ENCODE assay signal across 11 cellular contexts in genomic region chr5:52560366-52560765, GRCh38.
DNase-seq lines count a peak whose midpoint lies in the region; ATAC-seq and TF ChIP-seq lines count a peak whose summit lies in the region.
"Had no signal": no experiment of that assay in that cellular context is flagged by ENCODE, and none has a peak within 500 bp of the region (broad histone marks: within the 10 kb centered on the region; RNA-seq: fewer than 3 reads in every experiment).

No MANE protein-coding gene starts in this region.

- H3K27me3 Mint-ChIP-seq in activated T-cell treated with anti-CD3 and anti-CD28 coated beads, Interleukin-2, amount 50 U/mL, for 24 hours, result peaks cover 9% of the 10 kb centered on the region

- no peak overlapping the region for H3K27ac Mint-ChIP-seq in activated T-cell treated with anti-CD3 and anti-CD28 coated beads, Interleukin-2, amount 50 U/mL, for 24 hours
- H3K27ac Mint-ChIP-seq: stimulated activated naive CD8-positive, alpha-beta T cell treated with anti-CD3 and anti-CD28 coated beads, Interleukin-15, amount 100 ng/mL, for 72 hours had no signal

- no peak for ATAC-seq in GM21526 (IDR thresholded peaks at IDR 0.05; ENCODE audit: low FRiP score, unreplicated experiment)
- ATAC-seq in HG02763 (IDR thresholded peaks at IDR 0.05; ENCODE audit: unreplicated experiment), result no peak
- ATAC-seq: stimulated activated naive CD8-positive, alpha-beta T cell treated with anti-CD3 and anti-CD28 coated beads, Interleukin-15, amount 100 ng/mL, for 72 hours had no signal

- no peaks in the 10 kb centered on the region for H3K36me3 Mint-ChIP-seq in activated T-cell treated with anti-CD3 and anti-CD28 coated beads, Interleukin-2, amount 50 U/mL, for 24 hours (ENCODE audit: low read depth)

- H3K4me1 Mint-ChIP-seq in activated T-cell treated with anti-CD3 and anti-CD28 coated beads, Interleukin-2, amount 50 U/mL, for 24 hours (ENCODE audit: low read depth), result no peaks in the 10 kb centered on the region
- H3K4me1 Mint-ChIP-seq: stimulated activated naive CD8-positive, alpha-beta T cell treated with anti-CD3 and anti-CD28 coated beads, Interleukin-15, amount 100 ng/mL, for 72 hours had no signal

- no peaks in the 10 kb centered on the region for H3K9me3 Mint-ChIP-seq in activated T-cell treated with anti-CD3 and anti-CD28 coated beads, Interleukin-2, amount 50 U/mL, for 24 hours
- H3K9me3 Mint-ChIP-seq: stimulated activated naive CD8-positive, alpha-beta T cell treated with anti-CD3 and anti-CD28 coated beads, Interleukin-15, amount 100 ng/mL, for 72 hours had no signal

- DNase-seq in A172 (ENCODE audit: low spot score), result peak; percentile 13
- peak; percentile 37 for DNase-seq in HT1080 (ENCODE audit: low read depth)
- DNase-seq in NCI-H460 (ENCODE audit: extremely low read depth, low read depth), result peak; percentile 5
- peak; percentile 1 for DNase-seq in fibroblast of the aortic adventitia (ENCODE audit: low read depth)
- no peak for DNase-seq in activated T-cell treated with anti-CD3 and anti-CD28 coated beads, Interleukin-2, amount 50 U/mL, for 24 hours
- DNase-seq in iPS-NIHi7 (ENCODE audit: extremely low spot score), result no peak
- DNase-seq: activated naive CD4-positive, alpha-beta T cell; stimulated activated naive CD8-positive, alpha-beta T cell treated with anti-CD3 and anti-CD28 coated beads, Interleukin-15, amount 100 ng/mL, for 72 hours; T-helper 1 cell had no signal

- no peak overlapping the region for H3K4me3 ChIP-seq in fibroblast of the aortic adventitia (ENCODE audit: low read depth, low read length)

- H3K4me3 Mint-ChIP-seq in activated T-cell treated with anti-CD3 and anti-CD28 coated beads, Interleukin-2, amount 50 U/mL, for 24 hours, result no peak overlapping the region
- H3K4me3 Mint-ChIP-seq: stimulated activated naive CD8-positive, alpha-beta T cell treated with anti-CD3 and anti-CD28 coated beads, Interleukin-15, amount 100 ng/mL, for 72 hours had no signal

- no peak for TF ChIP-seq CTCF in fibroblast of the aortic adventitia (IDR thresholded peaks at IDR 0.05; ENCODE audit: insufficient read depth, low read length)

Comparison
In these comparisons a context has a peak if more than half of its experiments do, and no peak if none do; other contexts are left out.
1. DNase-seq: peak in A172 (single experiment), HT1080 (single experiment), NCI-H460 (single experiment) and fibroblast of the aortic adventitia (single experiment); none in activated T-cell treated with anti-CD3 and anti-CD28 coated beads, Interleukin-2, amount 50 U/mL, for 24 hours (single experiment) and iPS-NIHi7 (single experiment).